20 cellular contexts compared by ENCODE assay signal in genomic region chr15:101056366-101057334, GRCh38.
DNase-seq lines count a peak whose midpoint lies in the region; ATAC-seq, FAIRE-seq and TF ChIP-seq lines count a peak whose summit lies in the region.
"Had no signal": no experiment of that assay in that cellular context is flagged by ENCODE, and none has a peak within 500 bp of the region (broad histone marks: within the 10 kb centered on the region; RNA-seq: fewer than 3 reads in every experiment).

No MANE protein-coding gene starts in this region.

- H3K4ac ChIP-seq in H1 (replicated peaks; ENCODE audit: insufficient read length, low read depth, low read length) = no peak overlapping the region

- DNase-seq in GM12891 (ENCODE audit: insufficient read length, low spot score) (no peak), HuH-7 (ENCODE audit: low spot score) (peak; percentile 34), H1 (ENCODE audit: low read depth in 1 of 2, low spot score in 2 of 2) (peak in 1 of 2 experiments; percentile 41), WTC11 (ENCODE audit: low spot score) (no peak)
- DNase-seq in stimulated activated naive CD8-positive, alpha-beta T cell treated with anti-CD3 and anti-CD28 coated beads, Interleukin-15, Interleukin-2, amounts not matched to agents 100 U/mL and 50 U/mL, for 24 hours = no peak
- DNase-seq: activated naive CD4-positive, alpha-beta T cell treated with Interleukin-2 at 50 U/mL for 16 hours; BE2C; Karpas-422; lower lobe of right lung; natural killer cell; NCI-H146; stimulated activated CD4-positive, alpha-beta T cell treated with anti-CD3 and anti-CD28 coated beads, Interleukin-15, amount 100 ng/mL, for 24 hours; stimulated activated naive B cell treated with anti-CD40 and anti-IgM and Interleukin-4, amounts not matched to agents 10 μg/mL and 1 μg/mL and 100 μg/mL, for 72 hours; T-helper 17 cell had no signal

- H3K4me1 Mint-ChIP-seq in nephron (peaks cover 4% of the 10 kb centered on the region), WTC11 (peaks cover 35% of the 10 kb centered on the region)
- H3K4me1 Mint-ChIP-seq: natural killer cell; stimulated activated naive B cell treated with anti-CD40 and anti-IgM and Interleukin-4, amounts not matched to agents 10 μg/mL and 1 μg/mL and 100 μg/mL, for 72 hours; T-helper 17 cell had no signal

- FAIRE-seq in GM12891 (lab: Jason Lieb, UNC) = peak; percentile 23
- FAIRE-seq in H1 (lab: Jason Lieb, UNC) = no peak
- FAIRE-seq: frontal cortex had no signal

- H4K20me1 ChIP-seq in H1 (replicated peaks in 1 of 2; ENCODE audit: control insufficient read depth in 1 of 2, insufficient read depth in 2 of 2, low read length in 2 of 2) = no peaks in the 10 kb centered on the region

- TF ChIP-seq EP300 in H1 (IDR thresholded peaks at IDR 0.05; ENCODE audit: borderline replicate concordance in 1 of 2, low read depth in 2 of 2, low read length in 2 of 2) = no peak

- no peak overlapping the region for H3K27ac ChIP-seq in H1 (ENCODE audit: low read depth, low read length)
- H3K27ac ChIP-seq: ascending aorta, lower lobe of right lung, tibial nerve had no signal

- 0 out of 4 replicates have a peak, but pooled peaks of 1 of the 3 experiments have one; percentile 3 for TF ChIP-seq CTCF in H1 (IDR thresholded peaks at IDR 0.05; ENCODE audit: control extremely low read depth in 1 of 3, insufficient read depth in 1 of 3, low read depth in 1 of 3, low read length in 3 of 3)
- no peak for TF ChIP-seq CTCF in nephron (IDR thresholded peaks at IDR 0.05; ENCODE audit: unreplicated experiment in 3 of 3)
- TF ChIP-seq CTCF in WTC11 (IDR thresholded peaks at IDR 0.05) = no peak

- TF ChIP-seq POLR2A in GM12891 (IDR thresholded peaks at IDR 0.05; ENCODE audit: low read depth, low read length) = no peak
- no peak for TF ChIP-seq POLR2A in H1 (IDR thresholded peaks at IDR 0.05; ENCODE audit: control extremely low read depth in 1 of 2, low read depth in 2 of 2, low read length in 2 of 2)

- no peak overlapping the region for H2BK15ac ChIP-seq in H1 (ENCODE audit: low read length)

- no peak overlapping the region for H3K4me3 ChIP-seq in H1 (ENCODE audit: extremely low read depth in 1 of 4, insufficient read depth in 2 of 4, low read depth in 3 of 4, low read length in 4 of 4)
- H3K4me3 ChIP-seq: ascending aorta, HAP-1, lower lobe of right lung, tibial nerve had no signal

- peaks cover 2% of the 10 kb centered on the region; the same call in 1 of the 2 replicates for H3K23me2 ChIP-seq in H1 (ENCODE audit: low read depth, low read length)

- no peaks in the 10 kb centered on the region for H3K27me3 ChIP-seq in H1 (replicated peaks in 1 of 4; ENCODE audit: control insufficient read depth in 3 of 4, extremely low read depth in 1 of 4, insufficient read depth in 3 of 4, low read length in 3 of 4)
- H3K27me3 ChIP-seq: ascending aorta, BE2C, tibial nerve had no signal

- no peak overlapping the region for H3K56ac ChIP-seq in H1 (replicated peaks; ENCODE audit: insufficient read length, low read depth, low read length)

- no peak overlapping the region for H3K23ac ChIP-seq in H1 (ENCODE audit: insufficient read length)

- no peak overlapping the region for H3K14ac ChIP-seq in H1 (ENCODE audit: insufficient read length)

- peak overlapping the region; percentile 53; the same call in 1 of the 2 replicates for H2BK12ac ChIP-seq in H1 (ENCODE audit: low read depth, low read length)

- H2BK120ac ChIP-seq in H1 (replicated peaks; ENCODE audit: low read depth, low read length) = no peak overlapping the region

- H4K91ac ChIP-seq in H1 (replicated peaks; ENCODE audit: insufficient read length, low read length) = peak overlapping the region; percentile 29

- H3K9me3 Mint-ChIP-seq in nephron (peaks cover 4% of the 10 kb centered on the region), WTC11 (peaks cover 20% of the 10 kb centered on the region)
- H3K9me3 Mint-ChIP-seq: natural killer cell; stimulated activated naive B cell treated with anti-CD40 and anti-IgM and Interleukin-4, amounts not matched to agents 10 μg/mL and 1 μg/mL and 100 μg/mL, for 72 hours had no signal

- no peak overlapping the region; the same call in 1 of the 2 replicates for H2AK5ac ChIP-seq in H1 (ENCODE audit: low read depth, low read length)

- peak overlapping the region; percentile 62; the same call in 1 of the 2 replicates for H2BK5ac ChIP-seq in H1 (ENCODE audit: low read depth, low read length)

- 90% methylated on average over 15 of the region's 15 CpGs; no CpG with 5 or more reads in 1 of the 2 experiments for WGBS in H1 (ENCODE audit: extremely low coverage in 1 of 2, insufficient coverage in 1 of 2, insufficient read length in 1 of 2, insufficient replicate concordance in 2 of 2, low coverage in 1 of 2, low lambda C conversion rate in 2 of 2, missing lambda C conversion rate in 1 of 2), 2 experiments

- H3K36me3 Mint-ChIP-seq in nephron (ENCODE audit: low read depth) (peaks cover 5% of the 10 kb centered on the region), WTC11 (peaks cover 29% of the 10 kb centered on the region)
- H3K36me3 Mint-ChIP-seq: natural killer cell had no signal

- H3K4me3 Mint-ChIP-seq in nephron (no peak overlapping the region), WTC11 (no peak overlapping the region)
- H3K4me3 Mint-ChIP-seq: natural killer cell; stimulated activated naive B cell treated with anti-CD40 and anti-IgM and Interleukin-4, amounts not matched to agents 10 μg/mL and 1 μg/mL and 100 μg/mL, for 72 hours; T-helper 17 cell had no signal

- 0 out of 2 replicates have a peak overlapping the region, but pooled peaks have one; percentile 14 for H3K18ac ChIP-seq in H1 (ENCODE audit: extremely low read depth, low read length)

- H3K79me2 ChIP-seq in H1 (ENCODE audit: control insufficient read depth in 1 of 2, insufficient read depth in 2 of 2, low read length in 2 of 2) = no peaks in the 10 kb centered on the region

- no peak overlapping the region for H3K4me2 ChIP-seq in H1 (ENCODE audit: insufficient read depth in 1 of 2, low read depth in 2 of 2, low read length in 2 of 2)

- peaks cover 3 to 6% of the 10 kb centered on the region in 2 experiments; a peak in 3 of 4 replicates for H3K9me3 ChIP-seq in H1 (ENCODE audit: insufficient read depth in 2 of 2, low read depth in 1 of 2, low read length in 1 of 2)
- H3K9me3 ChIP-seq: ascending aorta, BE2C, HAP-1, lower lobe of right lung, tibial nerve had no signal

- ATAC-seq in GM19035 (IDR thresholded peaks at IDR 0.05; ENCODE audit: unreplicated experiment) (no peak), WTC11 (no peak)
- no peak for ATAC-seq in stimulated activated naive CD8-positive, alpha-beta T cell treated with anti-CD3 and anti-CD28 coated beads, Interleukin-15, Interleukin-2, amounts not matched to agents 100 U/mL and 50 U/mL, for 24 hours
- ATAC-seq: natural killer cell; stimulated activated naive B cell treated with anti-CD40 and anti-IgM and Interleukin-4, amounts not matched to agents 10 μg/mL and 1 μg/mL and 100 μg/mL, for 72 hours; T-helper 17 cell had no signal

- H3K4me1 ChIP-seq in H1 (replicated peaks in 1 of 4; ENCODE audit: control insufficient read depth in 3 of 4, insufficient read depth in 4 of 4, low read length in 3 of 4) = peaks cover 0 to 7% (median under 1%) of the 10 kb centered on the region in 4 experiments; a peak in 4 of 7 replicates
- H3K4me1 ChIP-seq: ascending aorta, BE2C, HAP-1 had no signal

- no peaks in the 10 kb centered on the region for H3K79me1 ChIP-seq in H1 (ENCODE audit: low read depth, low read length)

- H3K27me3 Mint-ChIP-seq in nephron (ENCODE audit: low read depth) (no peaks in the 10 kb centered on the region), WTC11 (ENCODE audit: low read depth) (no peaks in the 10 kb centered on the region; the same call in none of the 2 replicates)
- H3K27me3 Mint-ChIP-seq: stimulated activated naive B cell treated with anti-CD40 and anti-IgM and Interleukin-4, amounts not matched to agents 10 μg/mL and 1 μg/mL and 100 μg/mL, for 72 hours had no signal

- no peak overlapping the region for H2BK20ac ChIP-seq in H1 (ENCODE audit: low read length)

- no peak overlapping the region for H2AFZ ChIP-seq in H1 (ENCODE audit: low read length)

- CTCF ChIA-PET in H1 (lab: Charles Lee; ENCODE audit: partially characterized antibody) (interaction anchor here (0.6 to 2.5 kb wide), 10 partner anchors 7 to 201 kb away, joined by 3 to 15 read pairs (median 3); no protein-coding TSS in a partner anchor), WTC11 (lab: Charles Lee) (interaction anchor here (0.7 to 1.7 kb wide), 3 partner anchors 48 to 199 kb away, joined by 3 to 4 read pairs (median 3); no protein-coding TSS in a partner anchor)

- H3K27ac Mint-ChIP-seq in nephron (peak overlapping the region; percentile 13 to 41 (median 20)), WTC11 (no peak overlapping the region)
- H3K27ac Mint-ChIP-seq: natural killer cell; stimulated activated naive B cell treated with anti-CD40 and anti-IgM and Interleukin-4, amounts not matched to agents 10 μg/mL and 1 μg/mL and 100 μg/mL, for 72 hours; T-helper 17 cell had no signal

- TF ChIP-seq RAD21 in H1 (IDR thresholded peaks at IDR 0.05 in 1 of 2, conservative IDR thresholded peaks at IDR 0.05 in 1 of 2; ENCODE audit: low read depth in 2 of 2, low read length in 2 of 2) = peak; percentile 42 to 53

- no peak overlapping the region for H4K8ac ChIP-seq in H1 (ENCODE audit: extremely low read depth, insufficient read depth, low read length)

- no peaks in the 10 kb centered on the region for H3K36me3 ChIP-seq in H1 (ENCODE audit: control insufficient read depth in 2 of 4, insufficient read depth in 4 of 4, low read length in 3 of 4)
- H3K36me3 ChIP-seq: BE2C had no signal

- no peak overlapping the region for H4K5ac ChIP-seq in H1 (ENCODE audit: insufficient read length, low read depth, low read length)

- POLR2A ChIA-PET in H1 (lab: Charles Lee; ENCODE audit: partially characterized antibody) (interaction anchor here (1.0 kb wide), 1 partner anchor 10 kb away, joined by 3 read pairs; no protein-coding TSS in a partner anchor), WTC11 (lab: Charles Lee) (interaction anchor here (0.6 kb wide), 1 partner anchor 46 kb away, joined by 10 read pairs; no protein-coding TSS in a partner anchor)

- no peak overlapping the region for H3K9ac ChIP-seq in H1 (replicated peaks in 1 of 4; ENCODE audit: extremely low read depth in 1 of 4, low read depth in 3 of 4, low read length in 3 of 4)

TF ChIP-seq in GM12891, 5 proteins besides CTCF, POLR2A, EP300 and RAD21 (continues in another document):
- TF ChIP-seq POU2F2 (IDR thresholded peaks at IDR 0.05; ENCODE audit: low read depth, low read length) = no peak
- no peak for TF ChIP-seq POLR2AphosphoS5 (IDR thresholded peaks at IDR 0.05; ENCODE audit: low read depth, low read length)
- TF ChIP-seq SPI1 (IDR thresholded peaks at IDR 0.05; ENCODE audit: low read depth, low read length) = no peak

TF ChIP-seq in WTC11, 78 proteins besides CTCF, POLR2A, EP300 and RAD21 (continues in another document):
- TF ChIP-seq SP1 (CRISPR knock-in tag; conservative IDR thresholded peaks at IDR 0.05) = no peak
- TF ChIP-seq NR1H2 (CRISPR knock-in tag; IDR thresholded peaks at IDR 0.05) = no peak
